Comparison of ENCODE assay signal across 9 cellular contexts in the genomic region with DNA sequence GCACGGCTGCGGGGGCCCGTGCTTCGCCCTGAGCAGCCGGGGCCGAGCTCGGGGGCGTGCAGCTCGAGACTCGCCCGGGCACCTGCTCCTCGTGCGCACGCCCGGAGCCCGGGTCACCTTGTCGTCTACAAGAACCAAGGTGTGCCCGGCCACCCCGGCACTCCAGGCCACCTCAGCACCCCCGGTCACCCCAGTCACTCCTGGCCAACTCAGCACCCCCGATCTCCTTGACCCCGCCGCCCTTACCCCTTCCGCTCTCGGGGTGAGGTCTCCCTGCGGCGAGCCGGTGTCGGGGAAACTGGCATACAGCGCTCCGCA. TPM values are rescaled to one million over a fixed set of nuclear protein-coding genes. Genes with fewer than 3 reads are reported as not detected.
A peak's percentile ranks its signal among the peaks of the same experiment; 100 is the strongest.
DNase-seq lines count a peak whose midpoint lies in the region; TF ChIP-seq lines count a peak whose summit lies in the region.
"Had no signal": no experiment of that assay in that cellular context is flagged by ENCODE, and none has a peak within 500 bp of the region (broad histone marks: within the 10 kb centered on the region; RNA-seq: fewer than 3 reads in every experiment).

No MANE protein-coding gene starts in this region.

- H3K27me3 Mint-ChIP-seq in activated T-cell treated with anti-CD3 and anti-CD28 coated beads, Interleukin-2, amount 50 U/mL, for 24 hours, result peaks cover 74% of the 10 kb centered on the region
- H3K27me3 Mint-ChIP-seq in MCF 10A (ENCODE audit: insufficient read depth, unreplicated experiment), result no peaks in the 10 kb centered on the region

- POLR2A ChIA-PET in MCF 10A (lab: Yijun Ruan, JAX), result interaction anchor here (0.6 kb wide), 1 partner anchor 352 kb away, joined by 3 read pairs; no protein-coding TSS in a partner anchor

- peak overlapping the region; percentile 46 for H3K4me3 ChIP-seq in kidney epithelial cell (ENCODE audit: low read depth, low read length)
- H3K4me3 ChIP-seq in thyroid gland (replicated peaks in 1 of 3), result peak overlapping the region in 2 of 3 donors; percentile 4 to 27

- peak; percentile 39 for DNase-seq in activated T-cell treated with anti-CD3 and anti-CD28 coated beads, Interleukin-2, amount 50 U/mL, for 24 hours
- no peak for DNase-seq in activated T-cell treated with anti-CD3 and anti-CD28 coated beads, Interleukin-2, amount 50 U/mL, for 48 hours
- DNase-seq in MCF 10A (ENCODE audit: unreplicated experiment) (no peak), kidney epithelial cell (ENCODE audit: low read depth) (no peak), thyroid gland (peak in 1 of 2 donors; percentile 21), posterior vena cava (ENCODE audit: low spot score) (no peak), substantia nigra (lab: John Stamatoyannopoulos, UW) (no peak), amniotic stem cell (lab: John Stamatoyannopoulos, UW) (no peak)
- DNase-seq: activated CD4-positive, alpha-beta T cell treated with anti-CD3 and anti-CD28 coated beads for 1 hour had no signal

- H3K4me1 Mint-ChIP-seq in activated T-cell treated with anti-CD3 and anti-CD28 coated beads, Interleukin-2, amount 50 U/mL, for 24 hours (ENCODE audit: low read depth), result peaks cover 36% of the 10 kb centered on the region
- peaks cover 45% of the 10 kb centered on the region for H3K4me1 Mint-ChIP-seq in MCF 10A (ENCODE audit: insufficient read depth, unreplicated experiment)

- H3K27me3 ChIP-seq in kidney epithelial cell (ENCODE audit: control insufficient read depth, insufficient read depth, low read length) (peaks cover 16% of the 10 kb centered on the region), thyroid gland (no peaks in the 10 kb centered on the region)

- H3K36me3 Mint-ChIP-seq in activated T-cell treated with anti-CD3 and anti-CD28 coated beads, Interleukin-2, amount 50 U/mL, for 24 hours (ENCODE audit: low read depth), result no peaks in the 10 kb centered on the region
- H3K36me3 Mint-ChIP-seq in MCF 10A (ENCODE audit: insufficient read depth, unreplicated experiment), result no peaks in the 10 kb centered on the region

- H3K36me3 ChIP-seq in kidney epithelial cell (ENCODE audit: control insufficient read depth, insufficient read depth, low read length) (no peaks in the 10 kb centered on the region), thyroid gland (no peaks in the 10 kb centered on the region)

- intact Hi-C loops in MCF 10A (cut with micrococcal nuclease), result loop anchor here (5.0 to 10.0 kb wide), 6 partner anchors 49 to 1181 kb away; partner anchors contain the start of gene CCDC201
- intact Hi-C loops in thyroid gland (cut with DNase I), result loop anchor here (5.0 kb wide), 2 partner anchors 1166 to 1256 kb away; no protein-coding TSS in a partner anchor
- intact Hi-C loops in posterior vena cava (cut with DNase I), result loop anchor here (5.0 to 10.0 kb wide), 3 partner anchors 431 to 1166 kb away; no protein-coding TSS in a partner anchor

- TF ChIP-seq POLR2A in thyroid gland (IDR thresholded peaks at IDR 0.05), result no peak

- WGBS in thyroid gland, 2 donors, result 0 to 2% methylated on average over 5 to 17 of the region's 31 CpGs

- CTCF ChIA-PET in MCF 10A (lab: Yijun Ruan, JAX), result interaction anchor here (0.6 to 11.5 kb wide), 9 partner anchors 14 to 437 kb away, joined by 3 to 191 read pairs (median 3); no protein-coding TSS in a partner anchor

- TF ChIP-seq CTCF in MCF 10A (IDR thresholded peaks at IDR 0.05; ENCODE audit: unreplicated experiment) (no peak), kidney epithelial cell (IDR thresholded peaks at IDR 0.05; ENCODE audit: insufficient read depth, low read length, poor library complexity, severe bottlenecking) (no peak), thyroid gland (IDR thresholded peaks at IDR 0.05) (no peak)

- H3K27ac ChIP-seq in thyroid gland, result peak overlapping the region in 1 of 3 donors; percentile 18
- no peak overlapping the region for H3K27ac ChIP-seq in substantia nigra (ENCODE audit: low read depth, low read length, poor library complexity, severe bottlenecking)

- BruUV-seq in MCF 10A (replicated peaks; lab: Mats Ljungman, UMichigan), result no TSS peak

- H3K4me3 Mint-ChIP-seq in activated T-cell treated with anti-CD3 and anti-CD28 coated beads, Interleukin-2, amount 50 U/mL, for 24 hours, result peak overlapping the region; percentile 29
- peak overlapping the region; percentile 74 for H3K4me3 Mint-ChIP-seq in MCF 10A (ENCODE audit: unreplicated experiment)

- H3K4me1 ChIP-seq in thyroid gland, result peaks cover 14 to 39% of the 10 kb centered on the region in 2 donors

- no peaks in the 10 kb centered on the region for H3K9me3 Mint-ChIP-seq in activated T-cell treated with anti-CD3 and anti-CD28 coated beads, Interleukin-2, amount 50 U/mL, for 24 hours
- no peaks in the 10 kb centered on the region for H3K9me3 Mint-ChIP-seq in MCF 10A (ENCODE audit: unreplicated experiment)

- no peak overlapping the region for H3K27ac Mint-ChIP-seq in activated T-cell treated with anti-CD3 and anti-CD28 coated beads, Interleukin-2, amount 50 U/mL, for 24 hours
- no peak overlapping the region for H3K27ac Mint-ChIP-seq in MCF 10A (ENCODE audit: low read depth, unreplicated experiment)

- H3K9me3 ChIP-seq in thyroid gland, result no peaks in the 10 kb centered on the region

RNA-seq across cellular contexts. Expression of gene IGFBP3, which starts 0.3 kb away (rescaled TPM):
- 42.9 and 164 TPM in 2 replicates for total RNA-seq in MCF 10A (2022)
- 152 and 162 TPM in 2 replicates for total RNA-seq in kidney epithelial cell
- total RNA-seq in thyroid gland, result 10 to 100 TPM; 37.9 to 95.1 (median 58.7) TPM
- total RNA-seq in posterior vena cava, result 100 to 1,000 TPM; 147 TPM

RNA-seq across cellular contexts. Expression of gene IGFBP1, which starts 33.1 kb away (rescaled TPM):
- total RNA-seq in MCF 10A (2022) (not detected in 2 replicates), kidney epithelial cell (8.1 and 13.5 TPM in 2 replicates), thyroid gland (not detected), posterior vena cava (not detected)

RNA-seq across cellular contexts. Expression of gene CCDC201, which starts 48.5 kb away (rescaled TPM):
- not detected in 2 replicates for total RNA-seq in MCF 10A (2022)
- total RNA-seq in kidney epithelial cell, result not detected in 2 replicates
- total RNA-seq in thyroid gland, result not detected
- total RNA-seq in posterior vena cava, result not detected
